1 cellular context compared by ENCODE assay signal in the genomic region with DNA sequence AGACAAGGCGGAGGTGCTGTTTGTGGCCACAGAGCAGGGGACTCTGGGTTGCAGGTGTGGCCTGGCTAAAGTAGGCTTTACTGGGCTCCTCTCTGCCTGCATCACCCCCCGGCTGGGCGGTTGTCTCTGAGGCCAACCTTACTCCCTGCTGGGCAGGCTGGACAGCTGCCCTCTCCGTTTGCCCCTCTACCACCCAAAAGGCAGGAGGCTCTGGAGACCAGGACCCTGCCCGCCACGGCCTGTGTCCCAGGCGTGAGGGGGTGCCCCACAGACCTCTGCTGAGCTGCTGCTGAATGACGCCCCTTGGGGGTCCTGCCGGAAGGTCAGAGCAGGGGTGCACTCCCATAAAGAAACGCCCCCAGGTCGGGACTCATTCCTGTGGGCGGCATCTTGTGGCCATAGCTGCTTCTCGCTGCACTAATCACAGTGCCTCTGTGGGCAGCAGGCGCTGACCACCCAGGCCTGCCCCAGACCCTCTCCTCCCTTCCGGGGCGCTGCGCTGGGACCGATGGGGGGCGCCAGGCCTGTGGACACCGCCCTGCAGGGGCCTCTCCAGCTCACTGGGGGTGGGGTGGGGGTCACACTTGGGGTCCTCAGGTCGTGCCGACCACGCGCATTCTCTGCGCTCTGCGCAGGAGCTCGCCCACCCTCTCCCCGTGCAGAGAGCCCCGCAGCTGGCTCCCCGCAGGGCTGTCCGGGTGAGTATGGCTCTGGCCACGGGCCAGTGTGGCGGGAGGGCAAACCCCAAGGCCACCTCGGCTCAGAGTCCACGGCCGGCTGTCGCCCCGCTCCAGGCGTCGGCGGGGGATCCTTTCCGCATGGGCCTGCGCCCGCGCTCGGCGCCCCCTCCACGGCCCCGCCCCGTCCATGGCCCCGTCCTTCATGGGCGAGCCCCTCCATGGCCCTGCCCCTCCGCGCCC.
TF ChIP-seq lines count a peak whose summit lies in the region.

No MANE protein-coding gene starts in this region.

TF ChIP-seq in K562, 482 proteins besides CTCF, POLR2A, EP300 and RAD21 (continues in another document):
- TF ChIP-seq PHF8 (IDR thresholded peaks at IDR 0.05; ENCODE audit: borderline replicate concordance, low read length) (peak; percentile 66; the same call in 1 of the 2 replicates), MAZ (CRISPR knock-in tag; conservative IDR thresholded peaks at IDR 0.05 in 1 of 2, IDR thresholded peaks at IDR 0.05 in 1 of 2) (peak; percentile 11 to 89; a peak in 2 of 4 replicates), EWSR1 (IDR thresholded peaks at IDR 0.05; ENCODE audit: borderline replicate concordance, low read depth, partially characterized antibody) (no peak), FOXP1 (CRISPR knock-in tag; IDR thresholded peaks at IDR 0.05) (no peak), CREB1 (IDR thresholded peaks at IDR 0.05) (no peak), CREB1 (CRISPR knock-in tag; IDR thresholded peaks at IDR 0.05) (peak; percentile 35; the same call in 1 of the 2 replicates), NFIC (IDR thresholded peaks at IDR 0.05) (peak; percentile 68), POLR2G (IDR thresholded peaks at IDR 0.05; ENCODE audit: low read depth, low read length) (peak; percentile 49), ZSCAN29 (IDR thresholded peaks at IDR 0.05) (no peak), SUPT5H (IDR thresholded peaks at IDR 0.05) (peak; percentile 54; the same call in 1 of the 2 replicates), NR0B1 (IDR thresholded peaks at IDR 0.05; ENCODE audit: partially characterized antibody) (no peak), SIN3A (IDR thresholded peaks at IDR 0.05; ENCODE audit: borderline replicate concordance in 2 of 2, control insufficient read depth in 1 of 2, low read depth in 2 of 2, low read length in 2 of 2) (0 out of 4 replicates have a peak, but pooled peaks of 1 of the 2 experiments have one; percentile 20), ZBTB8A (IDR thresholded peaks at IDR 0.05; ENCODE audit: partially characterized antibody) (no peak), NCOA6 (IDR thresholded peaks at IDR 0.05) (peak; percentile 51; the same call in 1 of the 2 replicates), NRF1 (conservative IDR thresholded peaks at IDR 0.05 in 1 of 2, IDR thresholded peaks at IDR 0.05 in 1 of 2) (peak in 1 of 2 experiments; percentile 6; a peak in 1 of 4 replicates), EP400 (IDR thresholded peaks at IDR 0.05) (0 out of 2 replicates have a peak, but pooled peaks have one; percentile 26), E2F6 (IDR thresholded peaks at IDR 0.05; ENCODE audit: borderline replicate concordance in 1 of 2, extremely low read depth in 1 of 2, insufficient read depth in 1 of 2, insufficient read length in 1 of 2, low read depth in 1 of 2, low read length in 1 of 2, poor library complexity in 1 of 2, severe bottlenecking in 1 of 2) (peak; percentile 69 to 88), HNRNPK (IDR thresholded peaks at IDR 0.05; ENCODE audit: low read depth, low read length, poor library complexity, severe bottlenecking) (peak; percentile 47), SMAD3 (CRISPR knock-in tag; conservative IDR thresholded peaks at IDR 0.05) (no peak), ELF1 (tag; IDR thresholded peaks at IDR 0.05) (peak; percentile 47), MTA1 (IDR thresholded peaks at IDR 0.05; ENCODE audit: borderline replicate concordance) (no peak), THRA (IDR thresholded peaks at IDR 0.05) (no peak), RB1 (IDR thresholded peaks at IDR 0.05; ENCODE audit: low read depth) (peak; percentile 55; the same call in 1 of the 2 replicates), L3MBTL2 (IDR thresholded peaks at IDR 0.05) (peak; percentile 40; the same call in 1 of the 2 replicates), RBFOX2 (IDR thresholded peaks at IDR 0.05; ENCODE audit: low read depth, low read length) (no peak), PHF20 (IDR thresholded peaks at IDR 0.05; ENCODE audit: partially characterized antibody) (peak; percentile 36), PCBP1 (IDR thresholded peaks at IDR 0.05; ENCODE audit: low read depth, low read length, poor library complexity, severe bottlenecking) (peak; percentile 67), TEAD2 (tag; IDR thresholded peaks at IDR 0.05) (no peak), GATAD2B (IDR thresholded peaks at IDR 0.05; ENCODE audit: borderline replicate concordance) (no peak), PYGO2 (tag; IDR thresholded peaks at IDR 0.05) (no peak), CTCFL (IDR thresholded peaks at IDR 0.05; ENCODE audit: borderline replicate concordance, insufficient read depth, low read depth, low read length, poor library complexity, severe bottlenecking) (peak; percentile 93), CXXC5 (CRISPR knock-in tag; IDR thresholded peaks at IDR 0.05) (peak; percentile 3), GABPB1 (CRISPR knock-in tag; IDR thresholded peaks at IDR 0.05) (peak; percentile 41; the same call in 1 of the 2 replicates), CHD4 (IDR thresholded peaks at IDR 0.05; ENCODE audit: insufficient read depth, insufficient replicate concordance, low read depth, low read length, poor library complexity, severe bottlenecking) (peak; percentile 27), PRDM10 (IDR thresholded peaks at IDR 0.05; ENCODE audit: partially characterized antibody) (peak; percentile 16), ZBTB7A (IDR thresholded peaks at IDR 0.05; ENCODE audit: borderline replicate concordance, control insufficient read depth, low read depth, low read length) (peak; percentile 80), SAP30 (IDR thresholded peaks at IDR 0.05; ENCODE audit: borderline replicate concordance, insufficient read depth, low read depth, low read length, poor library complexity, severe bottlenecking) (peak; percentile 8), ZKSCAN1 (IDR thresholded peaks at IDR 0.05; ENCODE audit: low read depth, low read length) (no peak), YY1 (IDR thresholded peaks at IDR 0.05; ENCODE audit: borderline replicate concordance in 1 of 3, control insufficient read depth in 1 of 3, extremely low read depth in 1 of 3, insufficient read depth in 3 of 3, insufficient read length in 1 of 3, insufficient replicate concordance in 2 of 3, low read depth in 1 of 3, low read length in 2 of 3) (peak in 1 of 3 experiments; percentile 26)
- TF ChIP-seq, protein P1, sequence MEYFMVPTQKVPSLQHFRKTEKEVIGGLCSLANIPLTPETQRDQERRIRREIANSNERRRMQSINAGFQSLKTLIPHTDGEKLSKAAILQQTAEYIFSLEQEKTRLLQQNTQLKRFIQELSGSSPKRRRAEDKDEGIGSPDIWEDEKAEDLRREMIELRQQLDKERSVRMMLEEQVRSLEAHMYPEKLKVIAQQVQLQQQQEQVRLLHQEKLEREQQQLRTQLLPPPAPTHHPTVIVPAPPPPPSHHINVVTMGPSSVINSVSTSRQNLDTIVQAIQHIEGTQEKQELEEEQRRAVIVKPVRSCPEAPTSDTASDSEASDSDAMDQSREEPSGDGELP (CRISPR knock-in tag; IDR thresholded peaks at IDR 0.05; ENCODE audit: borderline replicate concordance) = peak; percentile 30; the same call in 1 of the 2 replicates
- TF ChIP-seq, protein P2, sequence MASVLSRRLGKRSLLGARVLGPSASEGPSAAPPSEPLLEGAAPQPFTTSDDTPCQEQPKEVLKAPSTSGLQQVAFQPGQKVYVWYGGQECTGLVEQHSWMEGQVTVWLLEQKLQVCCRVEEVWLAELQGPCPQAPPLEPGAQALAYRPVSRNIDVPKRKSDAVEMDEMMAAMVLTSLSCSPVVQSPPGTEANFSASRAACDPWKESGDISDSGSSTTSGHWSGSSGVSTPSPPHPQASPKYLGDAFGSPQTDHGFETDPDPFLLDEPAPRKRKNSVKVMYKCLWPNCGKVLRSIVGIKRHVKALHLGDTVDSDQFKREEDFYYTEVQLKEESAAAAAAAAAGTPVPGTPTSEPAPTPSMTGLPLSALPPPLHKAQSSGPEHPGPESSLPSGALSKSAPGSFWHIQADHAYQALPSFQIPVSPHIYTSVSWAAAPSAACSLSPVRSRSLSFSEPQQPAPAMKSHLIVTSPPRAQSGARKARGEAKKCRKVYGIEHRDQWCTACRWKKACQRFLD (CRISPR knock-in tag; IDR thresholded peaks at IDR 0.05) = no peak
- TF ChIP-seq, protein P3, sequence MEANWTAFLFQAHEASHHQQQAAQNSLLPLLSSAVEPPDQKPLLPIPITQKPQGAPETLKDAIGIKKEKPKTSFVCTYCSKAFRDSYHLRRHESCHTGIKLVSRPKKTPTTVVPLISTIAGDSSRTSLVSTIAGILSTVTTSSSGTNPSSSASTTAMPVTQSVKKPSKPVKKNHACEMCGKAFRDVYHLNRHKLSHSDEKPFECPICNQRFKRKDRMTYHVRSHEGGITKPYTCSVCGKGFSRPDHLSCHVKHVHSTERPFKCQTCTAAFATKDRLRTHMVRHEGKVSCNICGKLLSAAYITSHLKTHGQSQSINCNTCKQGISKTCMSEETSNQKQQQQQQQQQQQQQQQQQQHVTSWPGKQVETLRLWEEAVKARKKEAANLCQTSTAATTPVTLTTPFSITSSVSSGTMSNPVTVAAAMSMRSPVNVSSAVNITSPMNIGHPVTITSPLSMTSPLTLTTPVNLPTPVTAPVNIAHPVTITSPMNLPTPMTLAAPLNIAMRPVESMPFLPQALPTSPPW (CRISPR knock-in tag; IDR thresholded peaks at IDR 0.05) = peak; percentile 17; the same call in 1 of the 2 replicates
- TF ChIP-seq, protein P4, sequence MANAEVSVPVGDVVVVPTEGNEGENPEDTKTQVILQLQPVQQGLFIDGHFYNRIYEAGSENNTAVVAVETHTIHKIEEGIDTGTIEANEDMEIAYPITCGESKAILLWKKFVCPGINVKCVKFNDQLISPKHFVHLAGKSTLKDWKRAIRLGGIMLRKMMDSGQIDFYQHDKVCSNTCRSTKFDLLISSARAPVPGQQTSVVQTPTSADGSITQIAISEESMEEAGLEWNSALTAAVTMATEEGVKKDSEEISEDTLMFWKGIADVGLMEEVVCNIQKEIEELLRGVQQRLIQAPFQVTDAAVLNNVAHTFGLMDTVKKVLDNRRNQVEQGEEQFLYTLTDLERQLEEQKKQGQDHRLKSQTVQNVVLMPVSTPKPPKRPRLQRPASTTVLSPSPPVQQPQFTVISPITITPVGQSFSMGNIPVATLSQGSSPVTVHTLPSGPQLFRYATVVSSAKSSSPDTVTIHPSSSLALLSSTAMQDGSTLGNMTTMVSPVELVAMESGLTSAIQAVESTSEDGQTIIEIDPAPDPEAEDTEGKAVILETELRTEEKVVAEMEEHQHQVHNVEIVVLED (CRISPR knock-in tag; IDR thresholded peaks at IDR 0.05) = no peak
